ENCODE assay signal across 8 cellular contexts in genomic region chr4:6470502-6471302, GRCh38. TPM values are rescaled to one million over a fixed set of nuclear protein-coding genes. Genes with fewer than 3 reads are reported as not detected.
DNase-seq lines count a peak whose midpoint lies in the region; ATAC-seq and TF ChIP-seq lines count a peak whose summit lies in the region.

No MANE protein-coding gene starts in this region.

- H3K4me3 ChIP-seq in Caco-2 (ENCODE audit: low read depth, low read length) (peak overlapping the region; percentile 19; the same call in 1 of the 2 replicates), NB4 (ENCODE audit: low read depth, low read length) (no peak overlapping the region)

- CTCF ChIA-PET in Caco-2 (lab: Charles Lee) = no interaction called here

- no peaks in the 10 kb centered on the region for H3K36me3 Mint-ChIP-seq in Caco-2 (ENCODE audit: insufficient read depth, unreplicated experiment)

- POLR2A ChIA-PET in Caco-2 (lab: Charles Lee) = no interaction called here

- no peaks in the 10 kb centered on the region for H3K4me1 Mint-ChIP-seq in Caco-2 (ENCODE audit: low read depth, unreplicated experiment)

- no peaks in the 10 kb centered on the region for H3K9me3 ChIP-seq in Caco-2

- H3K9me3 Mint-ChIP-seq in Caco-2 (ENCODE audit: unreplicated experiment) = no peaks in the 10 kb centered on the region

- H3K27ac Mint-ChIP-seq in Caco-2 (ENCODE audit: unreplicated experiment) = no peak overlapping the region

- ATAC-seq in HG03460 (IDR thresholded peaks at IDR 0.05; ENCODE audit: unreplicated experiment) = no peak

- no peaks in the 10 kb centered on the region for H3K36me3 ChIP-seq in Caco-2 (ENCODE audit: control insufficient read depth, insufficient read depth, low read length)

- peak overlapping the region; percentile 47 for H3K4me3 Mint-ChIP-seq in Caco-2 (ENCODE audit: unreplicated experiment)

- peaks cover 2% of the 10 kb centered on the region for H3K27me3 ChIP-seq in Caco-2 (replicated peaks; ENCODE audit: control insufficient read depth, insufficient read depth, low read length)

- BruUV-seq in Caco-2 (replicated peaks; lab: Mats Ljungman, UMichigan) = no TSS peak

- intact Hi-C loops in Caco-2 (cut with micrococcal nuclease; ENCODE audit: unreplicated experiment) = no loop called here

- TF ChIP-seq POLR2A in NB4 (IDR thresholded peaks at IDR 0.05; ENCODE audit: extremely low read depth, insufficient read length) = no peak

- DNase-seq in Caco-2 (no peak), NB4 (ENCODE audit: low read depth) (peak; percentile 53), cerebellar cortex (ENCODE audit: low spot score) (peak; percentile 79), iris pigment epithelial cell (ENCODE audit: low read depth) (peak; percentile 42), NCI-H1694 (lab: John Stamatoyannopoulos, UW) (no peak), NCI-H774 (lab: John Stamatoyannopoulos, UW) (no peak)
- DNase-seq in stimulated activated CD8-positive, alpha-beta memory T cell treated with anti-CD3 and anti-CD28 coated beads, Interleukin-4, amount 100 ng/mL, for 48 hours = peak; percentile 22

- no peaks in the 10 kb centered on the region for H3K4me1 ChIP-seq in Caco-2

- no peak for TF ChIP-seq CTCF in Caco-2 (IDR thresholded peaks at IDR 0.05; ENCODE audit: insufficient read depth in 1 of 2, low read depth in 1 of 2, low read length in 1 of 2, severe bottlenecking in 1 of 2, unreplicated experiment in 1 of 2)
- TF ChIP-seq CTCF in NB4 (IDR thresholded peaks at IDR 0.05; ENCODE audit: low read depth, low read length) = no peak

- peaks cover 25% of the 10 kb centered on the region for H3K27me3 Mint-ChIP-seq in Caco-2 (ENCODE audit: insufficient read depth, unreplicated experiment)

RNA-seq across cellular contexts. Expression of gene PPP2R2C, which starts 1.7 kb away (rescaled TPM):
- total RNA-seq in Caco-2 (2022) = not detected in 2 replicates

Comparison
In these comparisons a context has a peak if more than half of its experiments do, and no peak if none do; other contexts are left out.
1. DNase-seq: peak in NB4 (single experiment), cerebellar cortex (single experiment), iris pigment epithelial cell (single experiment) and stimulated activated CD8-positive, alpha-beta memory T cell treated with anti-CD3 and anti-CD28 coated beads, Interleukin-4, amount 100 ng/mL, for 48 hours (single experiment); none in Caco-2 (0 of 2), NCI-H1694 (single experiment) and NCI-H774 (single experiment).